Comparison of ENCODE assay signal across 1 cellular context in the genomic region with DNA sequence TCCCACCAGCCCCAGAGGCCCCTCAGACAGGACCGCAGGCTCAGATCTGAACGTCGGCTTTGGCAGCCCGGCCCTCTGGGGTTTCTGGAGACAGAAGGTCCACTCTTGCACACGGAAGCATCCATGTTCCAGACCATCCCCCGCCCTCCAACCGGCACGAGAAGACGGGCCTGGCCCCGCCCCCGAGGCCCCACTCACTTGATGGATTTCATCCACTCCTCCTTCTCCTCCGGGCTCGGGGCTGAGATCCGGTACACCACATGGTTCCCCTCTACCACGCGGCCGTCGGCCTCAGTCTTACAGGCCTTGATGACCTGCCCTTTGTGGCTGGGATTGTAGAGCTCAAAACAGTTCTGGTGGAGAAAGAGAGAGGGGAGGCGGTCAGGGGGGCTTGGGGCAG.
TF ChIP-seq lines count a peak whose summit lies in the region.

No MANE protein-coding gene starts in this region.

TF ChIP-seq in WTC11, 78 proteins besides CTCF, POLR2A, EP300 and RAD21 (continued from another document):
- TF ChIP-seq, protein P1, sequence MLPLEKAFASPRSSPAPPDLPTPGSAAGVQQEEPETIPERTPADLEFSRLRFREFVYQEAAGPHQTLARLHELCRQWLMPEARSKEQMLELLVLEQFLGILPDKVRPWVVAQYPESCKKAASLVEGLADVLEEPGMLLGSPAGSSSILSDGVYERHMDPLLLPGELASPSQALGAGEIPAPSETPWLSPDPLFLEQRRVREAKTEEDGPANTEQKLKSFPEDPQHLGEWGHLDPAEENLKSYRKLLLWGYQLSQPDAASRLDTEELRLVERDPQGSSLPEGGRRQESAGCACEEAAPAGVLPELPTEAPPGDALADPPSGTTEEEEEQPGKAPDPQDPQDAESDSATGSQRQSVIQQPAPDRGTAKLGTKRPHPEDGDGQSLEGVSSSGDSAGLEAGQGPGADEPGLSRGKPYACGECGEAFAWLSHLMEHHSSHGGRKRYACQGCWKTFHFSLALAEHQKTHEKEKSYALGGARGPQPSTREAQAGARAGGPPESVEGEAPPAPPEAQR (CRISPR knock-in tag; IDR thresholded peaks at IDR 0.05), result no peak
- TF ChIP-seq, protein P2, sequence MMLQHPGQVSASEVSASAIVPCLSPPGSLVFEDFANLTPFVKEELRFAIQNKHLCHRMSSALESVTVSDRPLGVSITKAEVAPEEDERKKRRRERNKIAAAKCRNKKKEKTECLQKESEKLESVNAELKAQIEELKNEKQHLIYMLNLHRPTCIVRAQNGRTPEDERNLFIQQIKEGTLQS (CRISPR knock-in tag; conservative IDR thresholded peaks at IDR 0.05), result no peak
- TF ChIP-seq, protein P3, sequence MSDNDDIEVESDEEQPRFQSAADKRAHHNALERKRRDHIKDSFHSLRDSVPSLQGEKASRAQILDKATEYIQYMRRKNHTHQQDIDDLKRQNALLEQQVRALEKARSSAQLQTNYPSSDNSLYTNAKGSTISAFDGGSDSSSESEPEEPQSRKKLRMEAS (CRISPR knock-in tag; IDR thresholded peaks at IDR 0.05), result no peak
- TF ChIP-seq, protein P4, sequence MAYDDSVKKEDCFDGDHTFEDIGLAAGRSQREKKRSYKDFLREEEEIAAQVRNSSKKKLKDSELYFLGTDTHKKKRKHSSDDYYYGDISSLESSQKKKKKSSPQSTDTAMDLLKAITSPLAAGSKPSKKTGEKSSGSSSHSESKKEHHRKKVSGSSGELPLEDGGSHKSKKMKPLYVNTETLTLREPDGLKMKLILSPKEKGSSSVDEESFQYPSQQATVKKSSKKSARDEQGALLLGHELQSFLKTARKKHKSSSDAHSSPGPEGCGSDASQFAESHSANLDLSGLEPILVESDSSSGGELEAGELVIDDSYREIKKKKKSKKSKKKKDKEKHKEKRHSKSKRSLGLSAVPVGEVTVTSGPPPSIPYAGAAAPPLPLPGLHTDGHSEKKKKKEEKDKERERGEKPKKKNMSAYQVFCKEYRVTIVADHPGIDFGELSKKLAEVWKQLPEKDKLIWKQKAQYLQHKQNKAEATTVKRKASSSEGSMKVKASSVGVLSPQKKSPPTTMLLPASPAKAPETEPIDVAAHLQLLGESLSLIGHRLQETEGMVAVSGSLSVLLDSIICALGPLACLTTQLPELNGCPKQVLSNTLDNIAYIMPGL (CRISPR knock-in tag; IDR thresholded peaks at IDR 0.05), result no peak
- TF ChIP-seq TCF7 (CRISPR knock-in tag; IDR thresholded peaks at IDR 0.05; ENCODE audit: low read depth) (no peak), ZNF232 (CRISPR knock-in tag; IDR thresholded peaks at IDR 0.05) (no peak), ELF4 (CRISPR knock-in tag; IDR thresholded peaks at IDR 0.05; ENCODE audit: low read depth) (no peak), ZNF138 (CRISPR knock-in tag; conservative IDR thresholded peaks at IDR 0.05) (no peak), OVOL2 (CRISPR knock-in tag; IDR thresholded peaks at IDR 0.05; ENCODE audit: borderline replicate concordance) (no peak), EMX1 (CRISPR knock-in tag; IDR thresholded peaks at IDR 0.05) (no peak), ZNF396 (CRISPR knock-in tag; IDR thresholded peaks at IDR 0.05; ENCODE audit: borderline replicate concordance) (no peak)
- TF ChIP-seq, protein P5, sequence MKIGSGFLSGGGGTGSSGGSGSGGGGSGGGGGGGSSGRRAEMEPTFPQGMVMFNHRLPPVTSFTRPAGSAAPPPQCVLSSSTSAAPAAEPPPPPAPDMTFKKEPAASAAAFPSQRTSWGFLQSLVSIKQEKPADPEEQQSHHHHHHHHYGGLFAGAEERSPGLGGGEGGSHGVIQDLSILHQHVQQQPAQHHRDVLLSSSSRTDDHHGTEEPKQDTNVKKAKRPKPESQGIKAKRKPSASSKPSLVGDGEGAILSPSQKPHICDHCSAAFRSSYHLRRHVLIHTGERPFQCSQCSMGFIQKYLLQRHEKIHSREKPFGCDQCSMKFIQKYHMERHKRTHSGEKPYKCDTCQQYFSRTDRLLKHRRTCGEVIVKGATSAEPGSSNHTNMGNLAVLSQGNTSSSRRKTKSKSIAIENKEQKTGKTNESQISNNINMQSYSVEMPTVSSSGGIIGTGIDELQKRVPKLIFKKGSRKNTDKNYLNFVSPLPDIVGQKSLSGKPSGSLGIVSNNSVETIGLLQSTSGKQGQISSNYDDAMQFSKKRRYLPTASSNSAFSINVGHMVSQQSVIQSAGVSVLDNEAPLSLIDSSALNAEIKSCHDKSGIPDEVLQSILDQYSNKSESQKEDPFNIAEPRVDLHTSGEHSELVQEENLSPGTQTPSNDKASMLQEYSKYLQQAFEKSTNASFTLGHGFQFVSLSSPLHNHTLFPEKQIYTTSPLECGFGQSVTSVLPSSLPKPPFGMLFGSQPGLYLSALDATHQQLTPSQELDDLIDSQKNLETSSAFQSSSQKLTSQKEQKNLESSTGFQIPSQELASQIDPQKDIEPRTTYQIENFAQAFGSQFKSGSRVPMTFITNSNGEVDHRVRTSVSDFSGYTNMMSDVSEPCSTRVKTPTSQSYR (CRISPR knock-in tag; IDR thresholded peaks at IDR 0.05), result no peak
- TF ChIP-seq, protein P6, sequence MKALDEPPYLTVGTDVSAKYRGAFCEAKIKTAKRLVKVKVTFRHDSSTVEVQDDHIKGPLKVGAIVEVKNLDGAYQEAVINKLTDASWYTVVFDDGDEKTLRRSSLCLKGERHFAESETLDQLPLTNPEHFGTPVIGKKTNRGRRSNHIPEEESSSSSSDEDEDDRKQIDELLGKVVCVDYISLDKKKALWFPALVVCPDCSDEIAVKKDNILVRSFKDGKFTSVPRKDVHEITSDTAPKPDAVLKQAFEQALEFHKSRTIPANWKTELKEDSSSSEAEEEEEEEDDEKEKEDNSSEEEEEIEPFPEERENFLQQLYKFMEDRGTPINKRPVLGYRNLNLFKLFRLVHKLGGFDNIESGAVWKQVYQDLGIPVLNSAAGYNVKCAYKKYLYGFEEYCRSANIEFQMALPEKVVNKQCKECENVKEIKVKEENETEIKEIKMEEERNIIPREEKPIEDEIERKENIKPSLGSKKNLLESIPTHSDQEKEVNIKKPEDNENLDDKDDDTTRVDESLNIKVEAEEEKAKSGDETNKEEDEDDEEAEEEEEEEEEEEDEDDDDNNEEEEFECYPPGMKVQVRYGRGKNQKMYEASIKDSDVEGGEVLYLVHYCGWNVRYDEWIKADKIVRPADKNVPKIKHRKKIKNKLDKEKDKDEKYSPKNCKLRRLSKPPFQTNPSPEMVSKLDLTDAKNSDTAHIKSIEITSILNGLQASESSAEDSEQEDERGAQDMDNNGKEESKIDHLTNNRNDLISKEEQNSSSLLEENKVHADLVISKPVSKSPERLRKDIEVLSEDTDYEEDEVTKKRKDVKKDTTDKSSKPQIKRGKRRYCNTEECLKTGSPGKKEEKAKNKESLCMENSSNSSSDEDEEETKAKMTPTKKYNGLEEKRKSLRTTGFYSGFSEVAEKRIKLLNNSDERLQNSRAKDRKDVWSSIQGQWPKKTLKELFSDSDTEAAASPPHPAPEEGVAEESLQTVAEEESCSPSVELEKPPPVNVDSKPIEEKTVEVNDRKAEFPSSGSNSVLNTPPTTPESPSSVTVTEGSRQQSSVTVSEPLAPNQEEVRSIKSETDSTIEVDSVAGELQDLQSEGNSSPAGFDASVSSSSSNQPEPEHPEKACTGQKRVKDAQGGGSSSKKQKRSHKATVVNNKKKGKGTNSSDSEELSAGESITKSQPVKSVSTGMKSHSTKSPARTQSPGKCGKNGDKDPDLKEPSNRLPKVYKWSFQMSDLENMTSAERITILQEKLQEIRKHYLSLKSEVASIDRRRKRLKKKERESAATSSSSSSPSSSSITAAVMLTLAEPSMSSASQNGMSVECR (CRISPR knock-in tag; IDR thresholded peaks at IDR 0.05; ENCODE audit: borderline replicate concordance), result no peak
